ENCODE assay signal across 12 cellular contexts in genomic region chr11:12285106-12285505, GRCh38.
DNase-seq lines count a peak whose midpoint lies in the region; ATAC-seq and TF ChIP-seq lines count a peak whose summit lies in the region.
"Had no signal": no experiment of that assay in that cellular context is flagged by ENCODE, and none has a peak within 500 bp of the region (broad histone marks: within the 10 kb centered on the region; RNA-seq: fewer than 3 reads in every experiment).

No MANE protein-coding gene starts in this region.

- no peaks in the 10 kb centered on the region for H3K9me3 ChIP-seq in MG63

- H3K27ac Mint-ChIP-seq in mesothelial cell of epicardium, result peak overlapping the region; percentile 77
- no peak overlapping the region for H3K27ac Mint-ChIP-seq in glutamatergic neuron (ENCODE audit: unreplicated experiment)

- no peak overlapping the region for H3K4me3 Mint-ChIP-seq in mesothelial cell of epicardium
- H3K4me3 Mint-ChIP-seq in glutamatergic neuron (ENCODE audit: unreplicated experiment), result no peak overlapping the region

- no peaks in the 10 kb centered on the region for H3K9me3 Mint-ChIP-seq in mesothelial cell of epicardium
- H3K9me3 Mint-ChIP-seq in glutamatergic neuron (ENCODE audit: unreplicated experiment), result peaks cover 2% of the 10 kb centered on the region

- no peak for ATAC-seq in GM18511 (IDR thresholded peaks at IDR 0.05; ENCODE audit: unreplicated experiment)

- TF ChIP-seq CTCF in AG09319 (IDR thresholded peaks at IDR 0.05; ENCODE audit: low read depth, low read length) (no peak), cardiac fibroblast (IDR thresholded peaks at IDR 0.05; ENCODE audit: low read depth, low read length) (no peak), mesothelial cell of epicardium (IDR thresholded peaks at IDR 0.05; ENCODE audit: unreplicated experiment) (no peak), glutamatergic neuron (IDR thresholded peaks at IDR 0.05; ENCODE audit: partially characterized antibody, unreplicated experiment) (no peak)

- no peak overlapping the region for H3K4me3 ChIP-seq in MG63
- H3K4me3 ChIP-seq in cardiac fibroblast (replicated peaks in 1 of 2; ENCODE audit: low read depth in 2 of 2, low read length in 2 of 2), result peak overlapping the region in 1 of 2 donors; percentile 16

- H3K4me1 Mint-ChIP-seq in mesothelial cell of epicardium (peaks cover 44% of the 10 kb centered on the region), glutamatergic neuron (ENCODE audit: low read depth, unreplicated experiment) (peaks cover 12% of the 10 kb centered on the region)

- H3K36me3 Mint-ChIP-seq in mesothelial cell of epicardium, result no peaks in the 10 kb centered on the region
- H3K36me3 Mint-ChIP-seq in glutamatergic neuron (ENCODE audit: unreplicated experiment), result no peaks in the 10 kb centered on the region

- H3K27me3 Mint-ChIP-seq in mesothelial cell of epicardium (ENCODE audit: low read depth) (peaks cover 6% of the 10 kb centered on the region), glutamatergic neuron (ENCODE audit: unreplicated experiment) (peaks cover 5% of the 10 kb centered on the region)

- no peaks in the 10 kb centered on the region for H3K27me3 ChIP-seq in MG63

- H3K36me3 ChIP-seq in MG63, result no peaks in the 10 kb centered on the region

- DNase-seq in AG09319 (ENCODE audit: extremely low read depth, low read depth) (peak; percentile 79), MG63 (peak; percentile 50), cardiac fibroblast (ENCODE audit: low read depth in 2 of 2) (peak; percentile 81 to 96), mesothelial cell of epicardium (ENCODE audit: low spot score in 2 of 2, unreplicated experiment in 2 of 2) (no peak), CD1c-positive myeloid dendritic cell (ENCODE audit: extremely low spot score) (no peak), glutamatergic neuron (no peak), COLO668 (lab: John Stamatoyannopoulos, UW; ENCODE audit: unreplicated experiment) (no peak)
- DNase-seq: Calu3; central memory CD4-positive, alpha-beta T cell; KBM-7; NCI-H510A treated with DMSO at 0.1 percent for 48 hours had no signal

Comparison
In these comparisons a context has a peak if more than half of its experiments do, and no peak if none do; other contexts are left out.
1. DNase-seq: peak in AG09319 (single experiment), MG63 (single experiment) and cardiac fibroblast (2 of 2); none in mesothelial cell of epicardium (0 of 2), CD1c-positive myeloid dendritic cell (single experiment), glutamatergic neuron (single experiment) and COLO668 (single experiment).